In genomic region chr1:150720098-150720497, GRCh38 we compare ENCODE assay signal across 31 cellular contexts. TPM values are rescaled to one million over a fixed set of nuclear protein-coding genes. Genes with fewer than 3 reads are reported as not detected.
"Had no signal": no experiment of that assay in that cellular context is flagged by ENCODE, and none has a peak within 500 bp of the region (broad histone marks: within the 10 kb centered on the region; RNA-seq: fewer than 3 reads in every experiment).

No MANE protein-coding gene starts in this region.

- FAIRE-seq: endometrium, islet of Langerhans, keratinocyte had no signal

- H3K4me1 ChIP-seq: esophagus squamous epithelium, gastrocnemius medialis, heart right ventricle, left lung, lower lobe of right lung had no signal

- H3K27ac Mint-ChIP-seq: dendritic cell treated with granulocyte-macrophage colony-stimulating factor and Interleukin-4, amounts not matched to agents 40 ng/mL and 50 ng/mL, for 4 days; effector memory CD8-positive, alpha-beta T cell; endodermal cell; mesothelial cell of epicardium; naive B cell; naive thymus-derived CD8-positive, alpha-beta T cell had no signal

- H3K27me3 Mint-ChIP-seq: dendritic cell treated with granulocyte-macrophage colony-stimulating factor and Interleukin-4, amounts not matched to agents 40 ng/mL and 50 ng/mL, for 4 days; effector memory CD8-positive, alpha-beta T cell; naive B cell; naive thymus-derived CD8-positive, alpha-beta T cell had no signal

- H3K4me3 ChIP-seq: esophagus squamous epithelium, gastrocnemius medialis, heart right ventricle, left lung, lower lobe of right lung, mucosa of descending colon had no signal

- H3K36me3 Mint-ChIP-seq: mesothelial cell of epicardium, naive B cell had no signal

- H3K36me3 ChIP-seq: esophagus squamous epithelium, gastrocnemius medialis, heart right ventricle, left lung, lower lobe of right lung had no signal

- H3K4me3 Mint-ChIP-seq: dendritic cell treated with granulocyte-macrophage colony-stimulating factor and Interleukin-4, amounts not matched to agents 40 ng/mL and 50 ng/mL, for 4 days; effector memory CD8-positive, alpha-beta T cell; endodermal cell; mesothelial cell of epicardium; naive B cell; naive thymus-derived CD8-positive, alpha-beta T cell had no signal

- H3K4me1 Mint-ChIP-seq: endodermal cell; mesothelial cell of epicardium; naive B cell; naive thymus-derived CD8-positive, alpha-beta T cell had no signal

- H3K27me3 ChIP-seq: esophagus squamous epithelium, gastrocnemius medialis, heart right ventricle, left lung had no signal

- ATAC-seq: effector memory CD8-positive, alpha-beta T cell; esophagus mucosa; gastrocnemius medialis; heart right ventricle; left cardiac atrium; left lung; left ventricle myocardium superior; lower lobe of right lung; mucosa of descending colon; naive thymus-derived CD8-positive, alpha-beta T cell had no signal

- DNase-seq: cortex of kidney; effector CD8-positive, alpha-beta T cell; effector memory CD8-positive, alpha-beta T cell; endodermal cell; erythroblast; esophagus squamous epithelium; foreskin fibroblast; foreskin melanocyte; gastrocnemius medialis; glutamatergic neuron; head of caudate nucleus; heart right ventricle; hippocampal formation; left cardiac atrium; left ventricle myocardium superior; lower lobe of right lung; mesenchymal stem cell; mucosa of descending colon; naive B cell; naive thymus-derived CD8-positive, alpha-beta T cell had no signal

- H3K9me3 ChIP-seq: esophagus squamous epithelium, gastrocnemius medialis, left lung, lower lobe of right lung, mucosa of descending colon had no signal

- H3K9me3 Mint-ChIP-seq: effector memory CD8-positive, alpha-beta T cell; naive B cell had no signal

- H3K27ac ChIP-seq: epithelial cell of prostate, esophagus squamous epithelium, gastrocnemius medialis, heart right ventricle, left lung, lower lobe of right lung had no signal

RNA-seq across cellular contexts. Expression of gene HORMAD1, which starts 0.6 kb away (rescaled TPM):
- total RNA-seq: dermis microvascular lymphatic vessel endothelial cell, endodermal cell, kidney epithelial cell, mesothelial cell of epicardium, myocyte had no signal
- polyA plus RNA-seq: heart right ventricle had no signal

RNA-seq across cellular contexts. Expression of gene CTSS, which starts 45.5 kb away (rescaled TPM):
- total RNA-seq: endodermal cell had no signal
